ENCODE assay signal across 17 cellular contexts in genomic region chr6:35063701-35064507, GRCh38.
DNase-seq lines count a peak whose midpoint lies in the region; ATAC-seq and TF ChIP-seq lines count a peak whose summit lies in the region.
"Had no signal": no experiment of that assay in that cellular context is flagged by ENCODE, and none has a peak within 500 bp of the region (broad histone marks: within the 10 kb centered on the region; RNA-seq: fewer than 3 reads in every experiment).

No MANE protein-coding gene starts in this region.

- no peak overlapping the region for H3K9ac ChIP-seq in SK-N-SH

- no peak overlapping the region for H3K4me3 ChIP-seq in muscle layer of duodenum (ENCODE audit: low read depth in 1 of 2, low read length in 2 of 2)
- H3K4me3 ChIP-seq in transverse colon: no peak overlapping the region
- no peak overlapping the region for H3K4me3 ChIP-seq in SK-N-SH (ENCODE audit: low read depth in 2 of 2, low read length in 1 of 2)

- no peaks in the 10 kb centered on the region for H3K27me3 ChIP-seq in muscle layer of duodenum (ENCODE audit: low read depth, low read length)
- H3K27me3 ChIP-seq in transverse colon: no peaks in the 10 kb centered on the region
- no peaks in the 10 kb centered on the region for H3K27me3 ChIP-seq in SK-N-SH (ENCODE audit: insufficient read depth)
- H3K27me3 ChIP-seq: brain microvascular endothelial cell had no signal

- H3K27me3 Mint-ChIP-seq in activated CD8-positive, alpha-beta T cell treated with anti-CD3 and anti-CD28 coated beads, Interleukin-2, amount 10 ng/mL, durations not matched to agents 7 days and 5 days (ENCODE audit: low read depth): no peaks in the 10 kb centered on the region
- H3K27me3 Mint-ChIP-seq in activated CD8-positive, alpha-beta T cell treated with anti-CD3 and anti-CD28 coated beads for 36 hours: no peaks in the 10 kb centered on the region
- H3K27me3 Mint-ChIP-seq: activated CD4-positive, alpha-beta T cell treated with anti-CD3 and anti-CD28 coated beads for 36 hours; CD4-positive, alpha-beta memory T cell had no signal

- H3K9me3 Mint-ChIP-seq in activated CD8-positive, alpha-beta T cell treated with anti-CD3 and anti-CD28 coated beads, Interleukin-2, amount 10 ng/mL, durations not matched to agents 7 days and 5 days (ENCODE audit: insufficient read depth): no peaks in the 10 kb centered on the region
- no peaks in the 10 kb centered on the region for H3K9me3 Mint-ChIP-seq in activated CD8-positive, alpha-beta T cell treated with anti-CD3 and anti-CD28 coated beads for 36 hours
- H3K9me3 Mint-ChIP-seq: activated naive CD4-positive, alpha-beta T cell treated with anti-CD3 and anti-CD28 coated beads, Interleukin-2, amount 50 U/mL, for 72 hours had no signal

- in situ Hi-C loops in transverse colon (cut with MboI; ENCODE audit: low pct_ligation_motif_present in 1 of 4, low pct_unique_long_range_greater_than_20kb in 1 of 4, low sequenced_read_pairs in 3 of 4): no loop called here

- CTCF ChIA-PET in activated CD8-positive, alpha-beta T cell treated with anti-CD3 and anti-CD28 coated beads, Interleukin-2, amount 10 ng/mL, durations not matched to agents 7 days and 5 days (lab: Charles Lee): interaction anchor here (1.3 kb wide), 1 partner anchor 177 kb away, joined by 3 read pairs; no protein-coding TSS in a partner anchor
- CTCF ChIA-PET in activated CD8-positive, alpha-beta T cell treated with anti-CD3 and anti-CD28 coated beads for 36 hours (lab: Charles Lee): interaction anchor here (1.3 kb wide), 2 partner anchors 14 to 76 kb away, joined by 3 read pairs; no protein-coding TSS in a partner anchor
- CTCF ChIA-PET in SK-N-SH (lab: Yijun Ruan, JAX): interaction anchor here (1.1 kb wide), 1 partner anchor 11 kb away, joined by 3 read pairs; no protein-coding TSS in a partner anchor

- H3K9me3 ChIP-seq in muscle layer of duodenum (ENCODE audit: control insufficient read depth in 1 of 2, low read length in 2 of 2) (no peaks in the 10 kb centered on the region), transverse colon (no peaks in the 10 kb centered on the region), SK-N-SH (no peaks in the 10 kb centered on the region)

- ATAC-seq in activated CD8-positive, alpha-beta T cell treated with anti-CD3 and anti-CD28 coated beads, Interleukin-2, amount 10 ng/mL, durations not matched to agents 7 days and 5 days: no peak
- no peak for ATAC-seq in activated CD8-positive, alpha-beta T cell treated with anti-CD3 and anti-CD28 coated beads for 36 hours
- ATAC-seq in esophagus mucosa (peak; percentile 16), HG03439 (IDR thresholded peaks at IDR 0.05; ENCODE audit: unreplicated experiment) (no peak)
- ATAC-seq: activated CD4-positive, alpha-beta T cell treated with anti-CD3 and anti-CD28 coated beads for 36 hours; activated naive CD4-positive, alpha-beta T cell treated with anti-CD3 and anti-CD28 coated beads, Interleukin-2, amount 50 U/mL, for 72 hours had no signal

- DNase-seq in activated CD8-positive, alpha-beta T cell treated with anti-CD3 and anti-CD28 coated beads, Interleukin-2, amount 10 ng/mL, durations not matched to agents 7 days and 5 days: no peak
- DNase-seq in activated CD8-positive, alpha-beta T cell treated with anti-CD3 and anti-CD28 coated beads for 36 hours: no peak
- DNase-seq in transverse colon (no peak), SK-N-SH (no peak), NCI-H526 treated with DMSO at 0.1 percent for 48 hours (lab: John Stamatoyannopoulos, UW) (no peak)
- DNase-seq: activated CD4-positive, alpha-beta T cell treated with anti-CD3 and anti-CD28 coated beads for 36 hours; brain microvascular endothelial cell; CD4-positive, alpha-beta memory T cell; effector CD8-positive, alpha-beta T cell; NCI-H1105; NCI-H2227 treated with DMSO at 0.1 percent for 48 hours; SIG-M5; stimulated activated naive CD4-positive, alpha-beta T cell treated with Interleukin-2 at 50 U/mL for 16 hours had no signal

- no peaks in the 10 kb centered on the region for H3K9me2 ChIP-seq in SK-N-SH

- H3K4me3 Mint-ChIP-seq in activated CD8-positive, alpha-beta T cell treated with anti-CD3 and anti-CD28 coated beads, Interleukin-2, amount 10 ng/mL, durations not matched to agents 7 days and 5 days: no peak overlapping the region
- H3K4me3 Mint-ChIP-seq in activated CD8-positive, alpha-beta T cell treated with anti-CD3 and anti-CD28 coated beads for 36 hours: no peak overlapping the region
- H3K4me3 Mint-ChIP-seq: activated CD4-positive, alpha-beta T cell treated with anti-CD3 and anti-CD28 coated beads for 36 hours had no signal

- no peak overlapping the region for H3K4me2 ChIP-seq in SK-N-SH

- TF ChIP-seq EP300 in transverse colon (IDR thresholded peaks at IDR 0.05; ENCODE audit: low read depth) (no peak), SK-N-SH (IDR thresholded peaks at IDR 0.05; ENCODE audit: borderline replicate concordance in 1 of 2, low read depth in 1 of 2, low read length in 1 of 2) (no peak)

- H3K4me1 ChIP-seq in muscle layer of duodenum (ENCODE audit: control insufficient read depth in 1 of 2, insufficient read depth in 2 of 2, low read length in 2 of 2) (peaks cover 0 to 72% of the 10 kb centered on the region in 2 donors), transverse colon (peaks cover 0 to 5% (median 2%) of the 10 kb centered on the region in 4 donors), SK-N-SH (ENCODE audit: control insufficient read depth in 1 of 2, insufficient read depth in 2 of 2, low read depth in 1 of 2, low read length in 1 of 2) (peaks cover 0 to 3% of the 10 kb centered on the region in 2 experiments; a peak in 1 of 4 replicates)

- intact Hi-C loops in activated CD8-positive, alpha-beta T cell treated with anti-CD3 and anti-CD28 coated beads for 36 hours (cut with micrococcal nuclease): no loop called here
- intact Hi-C loops in transverse colon (cut with DNase I; ENCODE audit: low total_unique reads): no loop called here

- H3K36me3 ChIP-seq in muscle layer of duodenum (ENCODE audit: control insufficient read depth in 1 of 2, insufficient read depth in 2 of 2, low read length in 2 of 2): peaks cover 40 to 64% of the 10 kb centered on the region in 2 donors
- peaks cover 0 to 29% (median 11%) of the 10 kb centered on the region in 4 donors for H3K36me3 ChIP-seq in transverse colon
- H3K36me3 ChIP-seq in SK-N-SH (replicated peaks in 1 of 2; ENCODE audit: control insufficient read depth in 1 of 2, insufficient read depth in 2 of 2, low read length in 1 of 2): peaks cover 0 to 29% of the 10 kb centered on the region in 2 experiments

- TF ChIP-seq RAD21 in SK-N-SH (IDR thresholded peaks at IDR 0.05; ENCODE audit: low read length): no peak

- H3K79me2 ChIP-seq in SK-N-SH (ENCODE audit: insufficient read depth): no peaks in the 10 kb centered on the region

- no peak for TF ChIP-seq CTCF in activated CD8-positive, alpha-beta T cell treated with anti-CD3 and anti-CD28 coated beads for 36 hours (IDR thresholded peaks at IDR 0.05)
- no peak for TF ChIP-seq CTCF in transverse colon (IDR thresholded peaks at IDR 0.05)
- no peak for TF ChIP-seq CTCF in SK-N-SH (IDR thresholded peaks at IDR 0.05)

- TF ChIP-seq POLR2A in transverse colon (IDR thresholded peaks at IDR 0.05): no peak

- H3F3A ChIP-seq in SK-N-SH (replicated peaks; ENCODE audit: insufficient read depth): no peaks in the 10 kb centered on the region

- POLR2A ChIA-PET in activated CD8-positive, alpha-beta T cell treated with anti-CD3 and anti-CD28 coated beads, Interleukin-2, amount 10 ng/mL, durations not matched to agents 7 days and 5 days (lab: Charles Lee): no interaction called here
- POLR2A ChIA-PET in activated CD8-positive, alpha-beta T cell treated with anti-CD3 and anti-CD28 coated beads for 36 hours (lab: Charles Lee): no interaction called here
- POLR2A ChIA-PET in SK-N-SH (lab: Yijun Ruan, JAX): no interaction called here

- H2AFZ ChIP-seq in SK-N-SH (ENCODE audit: low read depth): no peak overlapping the region

- no peaks in the 10 kb centered on the region for H3K36me3 Mint-ChIP-seq in activated CD8-positive, alpha-beta T cell treated with anti-CD3 and anti-CD28 coated beads, Interleukin-2, amount 10 ng/mL, durations not matched to agents 7 days and 5 days (ENCODE audit: low read depth)
- H3K36me3 Mint-ChIP-seq in activated CD8-positive, alpha-beta T cell treated with anti-CD3 and anti-CD28 coated beads for 36 hours (ENCODE audit: low read depth): peaks cover 2% of the 10 kb centered on the region

- peaks cover 33% of the 10 kb centered on the region for H3K4me1 Mint-ChIP-seq in activated CD8-positive, alpha-beta T cell treated with anti-CD3 and anti-CD28 coated beads, Interleukin-2, amount 10 ng/mL, durations not matched to agents 7 days and 5 days (ENCODE audit: low read depth)
- H3K4me1 Mint-ChIP-seq in activated CD8-positive, alpha-beta T cell treated with anti-CD3 and anti-CD28 coated beads for 36 hours (ENCODE audit: low read depth): peaks cover 1% of the 10 kb centered on the region
- H3K4me1 Mint-ChIP-seq: activated CD4-positive, alpha-beta T cell treated with anti-CD3 and anti-CD28 coated beads for 36 hours had no signal

- 77 to 92% methylated on average over 4 to 16 of the region's 18 CpGs for whole genome bisulfite sequencing in transverse colon (ENCODE audit: low coverage in 1 of 2), 2 donors
- 80% methylated on average over 16 of the region's 18 CpGs for WGBS in SK-N-SH (ENCODE audit: low lambda C conversion rate)

- H3K27ac ChIP-seq in muscle layer of duodenum (ENCODE audit: low read length) (peak overlapping the region; percentile 61), transverse colon (peak overlapping the region in 3 of 4 donors; percentile 10 to 31 (median 31)), SK-N-SH (ENCODE audit: low read depth in 2 of 2, low read length in 1 of 2) (no peak overlapping the region)
- H3K27ac ChIP-seq: brain microvascular endothelial cell had no signal

- no peaks in the 10 kb centered on the region for H4K20me1 ChIP-seq in SK-N-SH (ENCODE audit: insufficient read depth)

- peak overlapping the region; percentile 59 for H3K27ac Mint-ChIP-seq in activated CD8-positive, alpha-beta T cell treated with anti-CD3 and anti-CD28 coated beads, Interleukin-2, amount 10 ng/mL, durations not matched to agents 7 days and 5 days
- H3K27ac Mint-ChIP-seq in activated CD8-positive, alpha-beta T cell treated with anti-CD3 and anti-CD28 coated beads for 36 hours: no peak overlapping the region
- H3K27ac Mint-ChIP-seq: activated CD4-positive, alpha-beta T cell treated with anti-CD3 and anti-CD28 coated beads for 36 hours had no signal

TF ChIP-seq in SK-N-SH, 30 proteins besides CTCF, POLR2A, EP300 and RAD21 (continues in another document):
- TF ChIP-seq RFX5 (IDR thresholded peaks at IDR 0.05; ENCODE audit: low read length): no peak
- no peak for TF ChIP-seq FOXM1 (IDR thresholded peaks at IDR 0.05; ENCODE audit: low read depth)
- no peak for TF ChIP-seq NRF1 (IDR thresholded peaks at IDR 0.05; ENCODE audit: low read depth, low read length)
- TF ChIP-seq TCF12 (IDR thresholded peaks at IDR 0.05): no peak
- TF ChIP-seq POLR2AphosphoS5 (IDR thresholded peaks at IDR 0.05; ENCODE audit: low read depth, low read length): no peak
- no peak for TF ChIP-seq RCOR1 (IDR thresholded peaks at IDR 0.05; ENCODE audit: low read length)
- TF ChIP-seq SMC3 (IDR thresholded peaks at IDR 0.05; ENCODE audit: low read depth, low read length): no peak
- TF ChIP-seq FOXJ3 (CRISPR knock-in tag; IDR thresholded peaks at IDR 0.05): no peak

Comparison
In these comparisons a context has a peak if more than half of its experiments do, and no peak if none do; other contexts are left out.
1. H3K27ac ChIP-seq: peak in muscle layer of duodenum (single experiment) and transverse colon (3 of 4); none in SK-N-SH (0 of 2).